Comparison of ENCODE assay signal across 18 cellular contexts in genomic region chr9:98007251-98007928, GRCh38. TPM values are rescaled to one million over a fixed set of nuclear protein-coding genes. Genes with fewer than 3 reads are reported as not detected.
A peak's percentile ranks its signal among the peaks of the same experiment; 100 is the strongest.
DNase-seq lines count a peak whose midpoint lies in the region; ATAC-seq, FAIRE-seq and TF ChIP-seq lines count a peak whose summit lies in the region.
"Had no signal": no experiment of that assay in that cellular context is flagged by ENCODE, and none has a peak within 500 bp of the region (broad histone marks: within the 10 kb centered on the region; RNA-seq: fewer than 3 reads in every experiment).

No MANE protein-coding gene starts in this region.

- no peak overlapping the region for H3K56ac ChIP-seq in H1 (replicated peaks; ENCODE audit: insufficient read length, low read depth, low read length)

- CTCF ChIA-PET in T-cell (lab: Charles Lee): interaction anchor here in 1 of 2 donors (0.6 kb wide), 1 partner anchor 25 kb away, joined by 3 read pairs; no protein-coding TSS in a partner anchor
- CTCF ChIA-PET in H1 (lab: Charles Lee; ENCODE audit: partially characterized antibody): interaction anchor here (0.6 to 2.2 kb wide), 4 partner anchors 27 to 90 kb away, joined by 3 to 8 read pairs (median 3); no protein-coding TSS in a partner anchor

- H4K91ac ChIP-seq in H1 (replicated peaks; ENCODE audit: insufficient read length, low read length): no peak overlapping the region

- POLR2A ChIA-PET in T-cell (lab: Charles Lee) (interaction anchor here (0.7 kb wide), 2 partner anchors 20 to 28 kb away, joined by 3 to 4 read pairs; no protein-coding TSS in a partner anchor), H1 (lab: Charles Lee; ENCODE audit: partially characterized antibody) (no interaction called here)

- H3K36me3 ChIP-seq in H1 (ENCODE audit: control insufficient read depth in 2 of 4, insufficient read depth in 4 of 4, low read length in 3 of 4) (peaks cover 4 to 53% (median 29%) of the 10 kb centered on the region in 4 experiments), MG63 (peaks cover 96% of the 10 kb centered on the region)

- no peak overlapping the region for H3K9ac ChIP-seq in H1 (replicated peaks in 1 of 4; ENCODE audit: extremely low read depth in 1 of 4, low read depth in 3 of 4, low read length in 3 of 4)
- H3K9ac ChIP-seq: BLaER1, KMS-11 had no signal

- H3K27me3 ChIP-seq in H1 (replicated peaks in 1 of 4; ENCODE audit: control insufficient read depth in 3 of 4, extremely low read depth in 1 of 4, insufficient read depth in 3 of 4, low read length in 3 of 4) (no peaks in the 10 kb centered on the region), MG63 (no peaks in the 10 kb centered on the region)
- H3K27me3 ChIP-seq: BLaER1 had no signal

- no peak overlapping the region for H4K5ac ChIP-seq in H1 (ENCODE audit: insufficient read length, low read depth, low read length)

- H3K4me3 ChIP-seq in H1 (ENCODE audit: extremely low read depth in 1 of 4, insufficient read depth in 2 of 4, low read depth in 3 of 4, low read length in 4 of 4) (no peak overlapping the region), MG63 (no peak overlapping the region)
- H3K4me3 ChIP-seq: BLaER1 had no signal

- 92% methylated on average over 13 of the region's 13 CpGs; no CpG with 5 or more reads in 1 of the 2 experiments for WGBS in H1 (ENCODE audit: extremely low coverage in 1 of 2, insufficient coverage in 1 of 2, insufficient read length in 1 of 2, insufficient replicate concordance in 2 of 2, low coverage in 1 of 2, low lambda C conversion rate in 2 of 2, missing lambda C conversion rate in 1 of 2), 2 experiments

- DNase-seq in activated naive CD4-positive, alpha-beta T cell treated with anti-CD3 and anti-CD28 coated beads, Interleukin-2, amount 50 U/mL, for 72 hours (ENCODE audit: low spot score in 2 of 2): no peak
- no peak for DNase-seq in activated naive CD4-positive, alpha-beta T cell treated with anti-CD3 and anti-CD28 coated beads, Interleukin-2, amount 50 U/mL, for 16 hours
- DNase-seq in T-cell: no peak
- no peak for DNase-seq in H1 (ENCODE audit: low read depth in 1 of 2, low spot score in 2 of 2)
- no peak for DNase-seq in substantia nigra (lab: John Stamatoyannopoulos, UW)
- no peak for DNase-seq in NCI-H1694 treated with DMSO at 0.1 percent for 48 hours (lab: John Stamatoyannopoulos, UW)
- DNase-seq in MG63: no peak
- DNase-seq in GM10266 (ENCODE audit: extremely low spot score): no peak
- DNase-seq: activated CD8-positive, alpha-beta memory T cell treated with anti-CD3 and anti-CD28 coated beads, Interleukin-2, amount 50 U/mL, for 48 hours; glutamatergic neuron; NCI-H2081; NCI-H774 had no signal

- no peak overlapping the region for H2AK5ac ChIP-seq in H1 (ENCODE audit: low read depth, low read length)

- peak overlapping the region in 1 of 2 donors; percentile 29 for H3K27ac Mint-ChIP-seq in activated naive CD4-positive, alpha-beta T cell treated with anti-CD3 and anti-CD28 coated beads, Interleukin-2, amount 50 U/mL, for 72 hours
- peak overlapping the region; percentile 11 to 50 for H3K27ac Mint-ChIP-seq in T-cell

- no peak overlapping the region for H3K4ac ChIP-seq in H1 (replicated peaks; ENCODE audit: insufficient read length, low read depth, low read length)

- TF ChIP-seq POLR2A in H1 (IDR thresholded peaks at IDR 0.05; ENCODE audit: control extremely low read depth in 1 of 2, low read depth in 2 of 2, low read length in 2 of 2): no peak

- H3K36me3 Mint-ChIP-seq in activated naive CD4-positive, alpha-beta T cell treated with anti-CD3 and anti-CD28 coated beads, Interleukin-2, amount 50 U/mL, for 72 hours: peaks cover 38 to 70% of the 10 kb centered on the region in 2 donors
- peaks cover 53% of the 10 kb centered on the region for H3K36me3 Mint-ChIP-seq in T-cell

- H4K20me1 ChIP-seq in H1 (replicated peaks in 1 of 2; ENCODE audit: control insufficient read depth in 1 of 2, insufficient read depth in 2 of 2, low read length in 2 of 2): peaks cover 2 to 7% of the 10 kb centered on the region in 2 experiments

- H3K4me2 ChIP-seq in H1 (ENCODE audit: insufficient read depth in 1 of 2, low read depth in 2 of 2, low read length in 2 of 2): no peak overlapping the region
- H3K4me2 ChIP-seq: BLaER1, KMS-11 had no signal

- no peaks in the 10 kb centered on the region for H3K9me3 ChIP-seq in H1 (ENCODE audit: insufficient read depth in 2 of 2, low read depth in 1 of 2, low read length in 1 of 2)
- no peaks in the 10 kb centered on the region for H3K9me3 ChIP-seq in MG63
- H3K9me3 ChIP-seq: BLaER1 had no signal

- H3K9me3 Mint-ChIP-seq in activated naive CD4-positive, alpha-beta T cell treated with anti-CD3 and anti-CD28 coated beads, Interleukin-2, amount 50 U/mL, for 72 hours: no peaks in the 10 kb centered on the region
- H3K9me3 Mint-ChIP-seq in T-cell: no peaks in the 10 kb centered on the region

- H3K23ac ChIP-seq in H1 (ENCODE audit: insufficient read length): no peak overlapping the region

- no peak overlapping the region for H2BK12ac ChIP-seq in H1 (ENCODE audit: low read depth, low read length)

- H3K79me1 ChIP-seq in H1 (ENCODE audit: low read depth, low read length): no peaks in the 10 kb centered on the region

- peak; percentile 54 to 58 for ATAC-seq in activated naive CD4-positive, alpha-beta T cell treated with anti-CD3 and anti-CD28 coated beads, Interleukin-2, amount 50 U/mL, for 72 hours
- ATAC-seq in T-cell (replicated peaks in 1 of 4): no peak
- ATAC-seq: Right ventricle myocardium inferior had no signal

- no peak for FAIRE-seq in H1 (lab: Jason Lieb, UNC)
- FAIRE-seq: GM19239, keratinocyte, urothelium cell line had no signal

- H2AFZ ChIP-seq in H1 (ENCODE audit: low read length): no peak overlapping the region

- H3K23me2 ChIP-seq in H1 (ENCODE audit: low read depth, low read length): no peaks in the 10 kb centered on the region

- no peak for TF ChIP-seq CTCF in H1 (IDR thresholded peaks at IDR 0.05; ENCODE audit: control extremely low read depth in 1 of 3, insufficient read depth in 1 of 3, low read depth in 1 of 3, low read length in 3 of 3)
- no peak for TF ChIP-seq CTCF in GM10266 (IDR thresholded peaks at IDR 0.05; ENCODE audit: control insufficient read depth, insufficient read depth, low read depth, missing control alignments)

- no peak overlapping the region for H3K14ac ChIP-seq in H1 (ENCODE audit: insufficient read length)

- H3K27ac ChIP-seq in H1 (ENCODE audit: low read depth, low read length): no peak overlapping the region
- H3K27ac ChIP-seq in substantia nigra (ENCODE audit: low read depth, low read length, poor library complexity, severe bottlenecking): peak overlapping the region; percentile 49
- H3K27ac ChIP-seq: BLaER1, KMS-11 had no signal

- no peak overlapping the region for H2BK120ac ChIP-seq in H1 (replicated peaks; ENCODE audit: low read depth, low read length)

- TF ChIP-seq EP300 in H1 (IDR thresholded peaks at IDR 0.05; ENCODE audit: borderline replicate concordance in 1 of 2, low read depth in 2 of 2, low read length in 2 of 2): no peak

- H3K4me1 Mint-ChIP-seq in T-cell: peaks cover 25 to 31% (median 29%) of the 10 kb centered on the region in 3 donors

- H2BK15ac ChIP-seq in H1 (ENCODE audit: low read length): no peak overlapping the region

- H3K79me2 ChIP-seq in H1 (ENCODE audit: control insufficient read depth in 1 of 2, insufficient read depth in 2 of 2, low read length in 2 of 2): no peaks in the 10 kb centered on the region

- no peaks in the 10 kb centered on the region for H3K27me3 Mint-ChIP-seq in T-cell

- no peak for TF ChIP-seq RAD21 in H1 (IDR thresholded peaks at IDR 0.05 in 1 of 2, conservative IDR thresholded peaks at IDR 0.05 in 1 of 2; ENCODE audit: low read depth in 2 of 2, low read length in 2 of 2)

- no peak overlapping the region for H4K8ac ChIP-seq in H1 (ENCODE audit: extremely low read depth, insufficient read depth, low read length)

- H3K18ac ChIP-seq in H1 (ENCODE audit: extremely low read depth, low read length): no peak overlapping the region

- no peak overlapping the region for H2BK20ac ChIP-seq in H1 (ENCODE audit: low read length)

- H2BK5ac ChIP-seq in H1 (ENCODE audit: low read depth, low read length): no peak overlapping the region

- no peaks in the 10 kb centered on the region for H3K4me1 ChIP-seq in H1 (replicated peaks in 1 of 4; ENCODE audit: control insufficient read depth in 3 of 4, insufficient read depth in 4 of 4, low read length in 3 of 4)

- no peak overlapping the region for H3K4me3 Mint-ChIP-seq in T-cell

TF ChIP-seq in H1, 55 proteins besides CTCF, POLR2A, EP300 and RAD21:
- peak; percentile 21; the same call in 1 of the 2 replicates for TF ChIP-seq POLR2AphosphoS5 (IDR thresholded peaks at IDR 0.05; ENCODE audit: low read depth, low read length)
- no peak for TF ChIP-seq RBBP5 (IDR thresholded peaks at IDR 0.05; ENCODE audit: borderline replicate concordance, low read depth, low read length)

RNA-seq across cellular contexts. Expression of gene ANP32B, which starts 24.2 kb away (rescaled TPM):
- 100 to 1,000 TPM; 255 to 315 TPM for total RNA-seq in activated naive CD4-positive, alpha-beta T cell treated with anti-CD3 and anti-CD28 coated beads, Interleukin-2, amount 50 U/mL, for 72 hours
- 100 to 1,000 TPM; 151 to 201 (median 172) TPM for total RNA-seq in T-cell
- total RNA-seq in H1 (2021; fragmentation: NEBNext Ultra II Directional; extraction: Animal tissue kit (Norgen Biotek cat#: 25700)): 77.0 and 88.1 TPM in 2 replicates
- 5.5 and 7.6 TPM in 2 replicates for polyA plus RNA-seq in H1 (2011; rRNA removed)
- 25.1 TPM for polyA plus RNA-seq in H1 (2011; cell fraction: cytosol; rRNA removed)
- polyA plus RNA-seq in H1 (2011; cell fraction: nucleus; rRNA removed): 8.8 TPM
- polyA plus RNA-seq in H1 (2012, experiment 1 of 2): 95.0 to 120 TPM (median 102 TPM) in 4 replicates
- 50.2 TPM for polyA plus RNA-seq in H1 (2012, experiment 2 of 2)
- 157 TPM for polyA plus RNA-seq in H1 (2013, experiment 1 of 2)
- polyA plus RNA-seq in H1 (2013, experiment 2 of 2): 155 TPM
- polyA minus RNA-seq in H1 (2011; rRNA and poly(A)+ RNA removed): 2.9 and 4.9 TPM in 2 replicates
- 10.6 TPM for polyA minus RNA-seq in H1 (2011; cell fraction: cytosol; rRNA and poly(A)+ RNA removed)
- 10.3 TPM for polyA minus RNA-seq in H1 (2011; cell fraction: nucleus; rRNA and poly(A)+ RNA removed)
- 5.2 and 7.0 TPM in 2 replicates for total RNA-seq in MG63 (2014; rRNA removed; shearing (Covaris generic); ENCODE audit: low replicate concordance)

RNA-seq across cellular contexts. Expression of gene NANS, which starts 49.1 kb away (rescaled TPM):
- 10 to 100 TPM; 55.9 to 60.0 TPM for total RNA-seq in activated naive CD4-positive, alpha-beta T cell treated with anti-CD3 and anti-CD28 coated beads, Interleukin-2, amount 50 U/mL, for 72 hours
- total RNA-seq in T-cell: 10 to 100 TPM; 21.7 to 57.5 (median 27.6) TPM
- 64.0 and 67.3 TPM in 2 replicates for total RNA-seq in H1 (2021; fragmentation: NEBNext Ultra II Directional; extraction: Animal tissue kit (Norgen Biotek cat#: 25700))
- polyA plus RNA-seq in H1 (2011; rRNA removed): 56.5 and 63.7 TPM in 2 replicates
- polyA plus RNA-seq in H1 (2011; cell fraction: cytosol; rRNA removed): 74.6 TPM
- polyA plus RNA-seq in H1 (2011; cell fraction: nucleus; rRNA removed): 39.6 TPM
- 77.1 to 80.1 TPM (median 78.4 TPM) in 4 replicates for polyA plus RNA-seq in H1 (2012, experiment 1 of 2)
- 56.3 TPM for polyA plus RNA-seq in H1 (2012, experiment 2 of 2)
- polyA plus RNA-seq in H1 (2013, experiment 1 of 2): 58.8 TPM
- 60.7 TPM for polyA plus RNA-seq in H1 (2013, experiment 2 of 2)
- polyA minus RNA-seq in H1 (2011; rRNA and poly(A)+ RNA removed): 38.2 and 39.1 TPM in 2 replicates
- polyA minus RNA-seq in H1 (2011; cell fraction: cytosol; rRNA and poly(A)+ RNA removed): 27.5 TPM
- polyA minus RNA-seq in H1 (2011; cell fraction: nucleus; rRNA and poly(A)+ RNA removed): 19.4 TPM
- 164 and 230 TPM in 2 replicates for total RNA-seq in MG63 (2014; rRNA removed; shearing (Covaris generic); ENCODE audit: low replicate concordance)

Comparison
In these comparisons a context has a peak if more than half of its experiments do, and no peak if none do; other contexts are left out.
1. ATAC-seq: peak in activated naive CD4-positive, alpha-beta T cell treated with anti-CD3 and anti-CD28 coated beads, Interleukin-2, amount 50 U/mL, for 72 hours (2 of 2); none in T-cell (0 of 4).